Comparison of ENCODE assay signal across 21 cellular contexts in genomic region chr10:48453451-48454301, GRCh38.
A peak's percentile ranks its signal among the peaks of the same experiment; 100 is the strongest.
DNase-seq lines count a peak whose midpoint lies in the region; ATAC-seq and TF ChIP-seq lines count a peak whose summit lies in the region.
"Had no signal": no experiment of that assay in that cellular context is flagged by ENCODE, and none has a peak within 500 bp of the region (broad histone marks: within the 10 kb centered on the region; RNA-seq: fewer than 3 reads in every experiment).

No MANE protein-coding gene starts in this region.

- TF ChIP-seq CTCF in VCaP (conservative IDR thresholded peaks at IDR 0.05) (no peak), lung (IDR thresholded peaks at IDR 0.05; ENCODE audit: control extremely low read depth, extremely low read depth) (no peak), stomach (IDR thresholded peaks at IDR 0.05) (no peak)

- H3K27me3 Mint-ChIP-seq in activated naive CD4-positive, alpha-beta T cell treated with anti-CD3 and anti-CD28 coated beads, Interleukin-2, amount 10 ng/mL, durations not matched to agents 7 days and 5 days = peaks cover 7% of the 10 kb centered on the region
- H3K27me3 Mint-ChIP-seq in activated naive CD4-positive, alpha-beta T cell treated with anti-CD3 and anti-CD28 coated beads for 36 hours (ENCODE audit: low read depth) = no peaks in the 10 kb centered on the region
- H3K27me3 Mint-ChIP-seq: CD4-positive, CD25-positive, alpha-beta regulatory T cell; stimulated activated naive CD8-positive, alpha-beta T cell treated with anti-CD3 and anti-CD28 coated beads, Interleukin-15, Interleukin-2, amounts not matched to agents 100 ng/mL and 50 ng/mL, for 24 hours had no signal

- H3K4me3 ChIP-seq in lung (no peak overlapping the region), stomach (no peak overlapping the region)
- H3K4me3 ChIP-seq: HAP-1, sigmoid colon had no signal

- H3K4me1 Mint-ChIP-seq in activated naive CD4-positive, alpha-beta T cell treated with anti-CD3 and anti-CD28 coated beads, Interleukin-2, amount 10 ng/mL, durations not matched to agents 7 days and 5 days = no peaks in the 10 kb centered on the region
- H3K4me1 Mint-ChIP-seq in activated naive CD4-positive, alpha-beta T cell treated with anti-CD3 and anti-CD28 coated beads for 36 hours (ENCODE audit: low read depth) = no peaks in the 10 kb centered on the region
- H3K4me1 Mint-ChIP-seq: CD4-positive, CD25-positive, alpha-beta regulatory T cell had no signal

- ATAC-seq in lung (ENCODE audit: insufficient read depth, low FRiP score) = no peak
- no peak for ATAC-seq in GM18520 (IDR thresholded peaks at IDR 0.05; ENCODE audit: unreplicated experiment)
- ATAC-seq in GM19455 (IDR thresholded peaks at IDR 0.05; ENCODE audit: unreplicated experiment) = no peak
- ATAC-seq: Right ventricle myocardium inferior, WTC11 had no signal

- H3K36me3 Mint-ChIP-seq in activated naive CD4-positive, alpha-beta T cell treated with anti-CD3 and anti-CD28 coated beads, Interleukin-2, amount 10 ng/mL, durations not matched to agents 7 days and 5 days = no peaks in the 10 kb centered on the region
- no peaks in the 10 kb centered on the region for H3K36me3 Mint-ChIP-seq in activated naive CD4-positive, alpha-beta T cell treated with anti-CD3 and anti-CD28 coated beads for 36 hours (ENCODE audit: low read depth)
- H3K36me3 Mint-ChIP-seq: CD4-positive, CD25-positive, alpha-beta regulatory T cell; WTC11 had no signal

- no peak for TF ChIP-seq POLR2A in stomach (IDR thresholded peaks at IDR 0.05)

- intact Hi-C loops in activated naive CD4-positive, alpha-beta T cell treated with anti-CD3 and anti-CD28 coated beads for 36 hours (cut with micrococcal nuclease) = no loop called here
- intact Hi-C loops in stomach (cut with DNase I; ENCODE audit: low total_unique reads) = no loop called here

- no peak overlapping the region for H3K4me3 Mint-ChIP-seq in activated naive CD4-positive, alpha-beta T cell treated with anti-CD3 and anti-CD28 coated beads, Interleukin-2, amount 10 ng/mL, durations not matched to agents 7 days and 5 days
- no peak overlapping the region for H3K4me3 Mint-ChIP-seq in activated naive CD4-positive, alpha-beta T cell treated with anti-CD3 and anti-CD28 coated beads for 36 hours
- H3K4me3 Mint-ChIP-seq: CD4-positive, CD25-positive, alpha-beta regulatory T cell; stimulated activated naive CD8-positive, alpha-beta T cell treated with anti-CD3 and anti-CD28 coated beads, Interleukin-15, Interleukin-2, amounts not matched to agents 100 ng/mL and 50 ng/mL, for 24 hours; T-helper 1 cell treated with Interleukin-12 subunit alpha and Interleukin-12 subunit beta and Interleukin-4 antibody, amounts not matched to agents 30 μg/mL and 1 μg/mL, for 36 hours; WTC11 had no signal

- H3K9me3 Mint-ChIP-seq in activated naive CD4-positive, alpha-beta T cell treated with anti-CD3 and anti-CD28 coated beads, Interleukin-2, amount 10 ng/mL, durations not matched to agents 7 days and 5 days = no peaks in the 10 kb centered on the region
- no peaks in the 10 kb centered on the region for H3K9me3 Mint-ChIP-seq in activated naive CD4-positive, alpha-beta T cell treated with anti-CD3 and anti-CD28 coated beads for 36 hours
- H3K9me3 Mint-ChIP-seq: CD4-positive, CD25-positive, alpha-beta regulatory T cell; stimulated activated naive CD8-positive, alpha-beta T cell treated with anti-CD3 and anti-CD28 coated beads, Interleukin-15, Interleukin-2, amounts not matched to agents 100 ng/mL and 50 ng/mL, for 24 hours; T-helper 1 cell treated with Interleukin-12 subunit alpha and Interleukin-12 subunit beta and Interleukin-4 antibody, amounts not matched to agents 30 μg/mL and 1 μg/mL, for 36 hours; WTC11 had no signal

- WGBS in lung, 2 donors = 74 to 86% methylated on average over 19 of the region's 19 CpGs
- 49 to 81% (median 68%) methylated on average over 16 to 19 of the region's 19 CpGs for WGBS in stomach, 5 donors

- no peaks in the 10 kb centered on the region for H3K9me3 ChIP-seq in lung (ENCODE audit: control insufficient read depth in 2 of 2, insufficient read depth in 1 of 2, low read length in 1 of 2)
- no peaks in the 10 kb centered on the region for H3K9me3 ChIP-seq in stomach
- H3K9me3 ChIP-seq: HAP-1, sigmoid colon had no signal

- H3K36me3 ChIP-seq in lung (ENCODE audit: control insufficient read depth in 2 of 2, insufficient read depth in 2 of 2, low read length in 2 of 2) = no peaks in the 10 kb centered on the region
- no peaks in the 10 kb centered on the region for H3K36me3 ChIP-seq in stomach
- H3K36me3 ChIP-seq: HAP-1, sigmoid colon had no signal

- CTCF ChIA-PET in activated naive CD4-positive, alpha-beta T cell treated with anti-CD3 and anti-CD28 coated beads, Interleukin-2, amount 10 ng/mL, durations not matched to agents 7 days and 5 days (lab: Charles Lee) = no interaction called here
- CTCF ChIA-PET in activated naive CD4-positive, alpha-beta T cell treated with anti-CD3 and anti-CD28 coated beads for 36 hours (lab: Charles Lee) = no interaction called here

- DNase-seq in activated naive CD4-positive, alpha-beta T cell treated with anti-CD3 and anti-CD28 coated beads, Interleukin-2, amount 10 ng/mL, durations not matched to agents 7 days and 5 days = peak; percentile 15
- no peak for DNase-seq in activated naive CD4-positive, alpha-beta T cell treated with anti-CD3 and anti-CD28 coated beads for 36 hours
- DNase-seq in lung (ENCODE audit: low spot score) = peak; percentile 28
- peak; percentile 24 for DNase-seq in stomach
- no peak for DNase-seq in NCI-H2171 treated with DMSO at 0.1 percent for 48 hours (lab: John Stamatoyannopoulos, UW)
- DNase-seq: activated CD8-positive, alpha-beta memory T cell treated with anti-CD3 and anti-CD28 coated beads for 24 hours; CD4-positive, CD25-positive, alpha-beta regulatory T cell; hippocampal formation; NCI-H2081; NCI-H510A treated with DMSO at 0.1 percent for 48 hours; nucleus accumbens; stimulated activated CD4-positive, alpha-beta T cell treated with anti-CD3 and anti-CD28 coated beads, Interleukin-1b, Interleukin-23, amount 100 ng/mL, for 48 hours had no signal

- peak overlapping the region; percentile 10; the same call in 1 of the 2 replicates for H3K27ac ChIP-seq in VCaP
- H3K27ac ChIP-seq in lung (ENCODE audit: low read depth in 1 of 2, low read length in 1 of 2) = no peak overlapping the region
- no peak overlapping the region for H3K27ac ChIP-seq in stomach
- H3K27ac ChIP-seq: sigmoid colon had no signal

- H3K27ac Mint-ChIP-seq in activated naive CD4-positive, alpha-beta T cell treated with anti-CD3 and anti-CD28 coated beads, Interleukin-2, amount 10 ng/mL, durations not matched to agents 7 days and 5 days = no peak overlapping the region
- H3K27ac Mint-ChIP-seq in activated naive CD4-positive, alpha-beta T cell treated with anti-CD3 and anti-CD28 coated beads for 36 hours = no peak overlapping the region
- H3K27ac Mint-ChIP-seq: CD4-positive, CD25-positive, alpha-beta regulatory T cell; stimulated activated naive CD8-positive, alpha-beta T cell treated with anti-CD3 and anti-CD28 coated beads, Interleukin-15, Interleukin-2, amounts not matched to agents 100 ng/mL and 50 ng/mL, for 24 hours; T-helper 1 cell treated with Interleukin-12 subunit alpha and Interleukin-12 subunit beta and Interleukin-4 antibody, amounts not matched to agents 30 μg/mL and 1 μg/mL, for 36 hours; WTC11 had no signal

- no peak for TF ChIP-seq EP300 in stomach (IDR thresholded peaks at IDR 0.05)

- peaks cover 0 to 7% of the 10 kb centered on the region in 2 donors for H3K4me1 ChIP-seq in lung (ENCODE audit: control insufficient read depth in 2 of 2, insufficient read depth in 2 of 2, low read length in 2 of 2)
- peaks cover 0 to 33% (median 13%) of the 10 kb centered on the region in 4 donors for H3K4me1 ChIP-seq in stomach
- H3K4me1 ChIP-seq: HAP-1 had no signal

- H3K27me3 ChIP-seq in lung (ENCODE audit: control insufficient read depth, insufficient read depth) (no peaks in the 10 kb centered on the region), stomach (peaks cover 0 to 38% (median 11%) of the 10 kb centered on the region in 3 donors)
- H3K27me3 ChIP-seq: sigmoid colon had no signal

Comparison
In these comparisons a context has a peak if more than half of its experiments do, and no peak if none do; other contexts are left out.
1. DNase-seq: peak in activated naive CD4-positive, alpha-beta T cell treated with anti-CD3 and anti-CD28 coated beads, Interleukin-2, amount 10 ng/mL, durations not matched to agents 7 days and 5 days (single experiment), lung (single experiment) and stomach (single experiment); none in activated naive CD4-positive, alpha-beta T cell treated with anti-CD3 and anti-CD28 coated beads for 36 hours (single experiment) and NCI-H2171 treated with DMSO at 0.1 percent for 48 hours (single experiment).